8 cellular contexts compared by ENCODE assay signal in the genomic region with DNA sequence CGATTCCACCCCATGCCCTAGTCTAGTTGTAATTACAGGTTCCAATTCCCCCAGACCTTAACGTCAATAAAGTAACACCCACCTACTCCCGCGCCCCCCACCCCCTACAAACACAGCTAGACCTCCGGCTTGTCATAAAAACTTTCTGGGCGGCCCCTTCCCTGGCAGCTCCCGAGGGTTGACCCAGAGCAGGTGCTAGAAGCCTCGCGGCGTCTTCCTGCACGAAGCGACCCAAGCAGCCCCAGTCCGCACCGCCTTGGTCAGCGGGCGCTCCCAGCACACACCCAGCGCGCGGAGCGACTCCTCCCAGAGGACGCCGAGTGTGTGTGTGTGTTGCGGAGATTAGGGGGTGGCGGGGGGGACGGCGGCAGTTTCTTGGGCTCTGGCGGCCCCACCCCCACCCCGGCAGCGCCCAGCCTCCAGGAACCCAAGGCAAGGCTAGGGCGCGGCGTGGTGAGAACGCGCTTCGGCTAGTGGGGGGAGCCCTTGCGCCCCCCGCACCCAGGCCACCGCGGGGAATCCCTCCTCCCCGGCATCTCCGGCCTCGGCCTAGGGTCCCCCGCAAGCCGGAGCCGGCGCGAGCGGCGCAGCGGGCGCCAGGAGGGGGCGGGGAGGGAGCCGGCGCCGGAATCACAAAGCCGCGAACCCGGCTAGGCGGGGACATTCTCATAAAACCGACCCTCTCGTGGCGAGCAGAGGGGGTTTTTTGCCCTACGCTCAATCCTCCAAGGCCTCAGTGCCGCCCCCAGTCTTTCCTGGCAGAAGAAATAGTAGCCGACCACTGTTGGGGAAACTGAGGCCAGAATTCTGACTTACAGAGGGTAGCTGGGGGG. TPM values are rescaled to one million over a fixed set of nuclear protein-coding genes. Genes with fewer than 3 reads are reported as not detected.
A peak's percentile ranks its signal among the peaks of the same experiment; 100 is the strongest.
DNase-seq lines count a peak whose midpoint lies in the region; ATAC-seq and TF ChIP-seq lines count a peak whose summit lies in the region.

No MANE protein-coding gene starts in this region.

- peak overlapping the region; percentile 81 to 97 for H3K4me3 Mint-ChIP-seq in H9

- peaks cover 4% of the 10 kb centered on the region for H3K79me1 ChIP-seq in H9 (ENCODE audit: insufficient read depth, low read depth, low read length, poor library complexity, severe bottlenecking)

- no peak overlapping the region for H4K8ac ChIP-seq in H9 (replicated peaks; ENCODE audit: insufficient read length, low read depth, low read length)

- peaks cover 30% of the 10 kb centered on the region for H3K4me1 ChIP-seq in H9 (ENCODE audit: insufficient read depth, low read length)
- peaks cover 6% of the 10 kb centered on the region for H3K4me1 ChIP-seq in right cardiac atrium (ENCODE audit: control insufficient read depth, insufficient read depth, low read length)
- H3K4me1 ChIP-seq in prostate gland (replicated peaks): peaks cover 3% of the 10 kb centered on the region

- peak overlapping the region; percentile 67; the same call in 1 of the 2 replicates for H3K14ac ChIP-seq in H9 (ENCODE audit: insufficient read depth, low read length)

- TF ChIP-seq CTCF in H9 (conservative IDR thresholded peaks at IDR 0.05) (no peak), prostate gland (IDR thresholded peaks at IDR 0.05) (peak in 1 of 4 experiments; percentile 25), GM20000 (IDR thresholded peaks at IDR 0.05; ENCODE audit: extremely low read depth, missing control alignments) (no peak), GM13976 (IDR thresholded peaks at IDR 0.05; ENCODE audit: borderline replicate concordance, control extremely low read depth, extremely low read depth, insufficient read depth, missing control alignments) (no peak)

- TF ChIP-seq POLR2A in prostate gland (IDR thresholded peaks at IDR 0.05): peak; percentile 64

- H2BK12ac ChIP-seq in H9 (ENCODE audit: insufficient read length, low read depth, low read length): no peak overlapping the region

- peak overlapping the region; percentile 94 to 98 (median 94) for H3K27ac Mint-ChIP-seq in H9

- DNase-seq in H9 (peak; percentile 65), SK-N-MC (ENCODE audit: low read depth, low spot score) (no peak), right cardiac atrium (peak; percentile 53 to 79 (median 73)), prostate gland (ENCODE audit: low spot score) (peak; percentile 46), RKO (ENCODE audit: low spot score) (no peak), GM20000 (ENCODE audit: low spot score) (no peak), GM13976 (ENCODE audit: low spot score) (no peak)

- H2BK15ac ChIP-seq in H9 (ENCODE audit: low read depth, low read length): no peak overlapping the region

- no peak overlapping the region for H4K5ac ChIP-seq in H9 (ENCODE audit: insufficient read length, low read depth, low read length)

- H3K9me3 ChIP-seq in H9 (ENCODE audit: control insufficient read depth, low read depth, low read length): no peaks in the 10 kb centered on the region
- no peaks in the 10 kb centered on the region for H3K9me3 ChIP-seq in SK-N-MC (ENCODE audit: low read depth, low read length)
- H3K9me3 ChIP-seq in right cardiac atrium (ENCODE audit: control insufficient read depth, low read length): no peaks in the 10 kb centered on the region
- no peaks in the 10 kb centered on the region for H3K9me3 ChIP-seq in prostate gland

- peaks cover 72 to 73% of the 10 kb centered on the region in 2 experiments for H3K4me1 Mint-ChIP-seq in H9

- in situ Hi-C loops in GM13976 (cut with MboI; ENCODE audit: low sequenced_read_pairs, unreplicated experiment): loop anchor here (10.0 kb wide), 1 partner anchor 181 kb away; no protein-coding TSS in a partner anchor

- no peak overlapping the region for H2AK5ac ChIP-seq in H9 (ENCODE audit: insufficient read length, low read length)

- H3K36me3 ChIP-seq in SK-N-MC (ENCODE audit: insufficient read depth, low read length) (no peaks in the 10 kb centered on the region), prostate gland (no peaks in the 10 kb centered on the region)

- peak overlapping the region; percentile 62 for H3K9ac ChIP-seq in H9 (ENCODE audit: extremely low read depth, insufficient read length, low read length)
- no peak overlapping the region for H3K9ac ChIP-seq in SK-N-MC (ENCODE audit: insufficient read length)

- ATAC-seq in right cardiac atrium: peak; percentile 4 to 42
- no peak for ATAC-seq in HG03108 (IDR thresholded peaks at IDR 0.05; ENCODE audit: unreplicated experiment)

- no CpG with 5 or more reads among the region's 65 CpGs for WGBS in H9 (ENCODE audit: extremely low coverage, insufficient read length, low lambda C conversion rate)
- WGBS in right cardiac atrium: under 1% methylated on average over 65 of the region's 65 CpGs
- under 1% methylated on average over 53 of the region's 65 CpGs for WGBS in prostate gland

- H3K23me2 ChIP-seq in H9 (ENCODE audit: insufficient read length, low read depth, low read length, poor library complexity, severe bottlenecking): peaks cover 25% of the 10 kb centered on the region

- intact Hi-C loops in right cardiac atrium (cut with DNase I): loop anchor here in 3 of 4 donors (5.0 to 10.0 kb wide), 3 partner anchors 49 to 174 kb away; no protein-coding TSS in a partner anchor
- intact Hi-C loops in prostate gland (cut with DNase I): loop anchor here (5.0 kb wide), 1 partner anchor 86 kb away; no protein-coding TSS in a partner anchor

- H4K91ac ChIP-seq in H9 (ENCODE audit: insufficient read length, low read depth, low read length): no peak overlapping the region

- no peaks in the 10 kb centered on the region; a peak in 3 of 5 replicates for H3K9me3 Mint-ChIP-seq in H9

- H3K27ac ChIP-seq in H9 (ENCODE audit: insufficient read length, low read depth, low read length): no peak overlapping the region
- no peak overlapping the region for H3K27ac ChIP-seq in SK-N-MC
- H3K27ac ChIP-seq in right cardiac atrium (ENCODE audit: low read length): peak overlapping the region; percentile 65
- peak overlapping the region; percentile 86 to 95 for H3K27ac ChIP-seq in prostate gland

- H2BK5ac ChIP-seq in H9 (ENCODE audit: insufficient read length, low read length): no peak overlapping the region

- H3T11ph ChIP-seq in H9 (ENCODE audit: low read length): no peak overlapping the region

- H2BK20ac ChIP-seq in H9 (ENCODE audit: low read depth, low read length, poor library complexity, severe bottlenecking): no peak overlapping the region

- H3K56ac ChIP-seq in H9 (ENCODE audit: insufficient read length, low read depth, low read length): no peak overlapping the region

- H3K23ac ChIP-seq in H9 (ENCODE audit: insufficient read length, low read depth, low read length): no peak overlapping the region

- H3K18ac ChIP-seq in H9 (ENCODE audit: insufficient read length, low read depth, low read length): peak overlapping the region; percentile 22

- H3K4me3 ChIP-seq in SK-N-MC: peak overlapping the region; percentile 56
- peak overlapping the region; percentile 90 for H3K4me3 ChIP-seq in right cardiac atrium (ENCODE audit: low read length)
- peak overlapping the region; percentile 78 to 88 for H3K4me3 ChIP-seq in prostate gland

- H3K27me3 ChIP-seq in H9 (ENCODE audit: insufficient read depth, low read length) (no peaks in the 10 kb centered on the region; the same call in 1 of the 2 replicates), right cardiac atrium (ENCODE audit: control insufficient read depth, insufficient read depth) (no peaks in the 10 kb centered on the region), prostate gland (replicated peaks; ENCODE audit: insufficient read depth) (no peaks in the 10 kb centered on the region)

- H3K79me2 ChIP-seq in H9 (ENCODE audit: insufficient read depth, low read length): peaks cover 43% of the 10 kb centered on the region

- peaks cover 10 to 14% (median 11%) of the 10 kb centered on the region in 3 experiments for H3K36me3 Mint-ChIP-seq in H9 (ENCODE audit: insufficient read depth in 1 of 3, low read depth in 3 of 3)

- H3K4me2 ChIP-seq in H9 (ENCODE audit: insufficient read depth, insufficient read length, low read length): peak overlapping the region; percentile 83

- no peak overlapping the region for H2BK120ac ChIP-seq in H9 (ENCODE audit: low read depth, low read length, poor library complexity, severe bottlenecking)

- H2AFZ ChIP-seq in H9 (ENCODE audit: low read length): no peak overlapping the region

- peaks cover 3% of the 10 kb centered on the region; the same call in 1 of the 2 replicates for H3K27me3 Mint-ChIP-seq in H9 (ENCODE audit: low read depth)

- no peaks in the 10 kb centered on the region for H4K20me1 ChIP-seq in H9 (ENCODE audit: control insufficient read depth, insufficient read depth, insufficient read length)

- H3K4ac ChIP-seq in H9 (ENCODE audit: low read depth, low read length): 0 out of 2 replicates have a peak overlapping the region, but pooled peaks have one; percentile 14

RNA-seq across cellular contexts. Expression of gene PCDH1, which starts 2.2 kb away (rescaled TPM):
- total RNA-seq in H9 (2021): 127 and 131 TPM in 2 replicates
- 10 to 100 TPM in 2 of 4 donors, 1 to 10 TPM in 2; 7.2 to 21.3 (median 12.2) TPM for total RNA-seq in right cardiac atrium
- 9.2 TPM for polyA plus RNA-seq in right cardiac atrium
- 10 to 100 TPM; 49.2 to 81.1 TPM for total RNA-seq in prostate gland

RNA-seq across cellular contexts. Expression of gene DELE1, which starts 47.7 kb away (rescaled TPM):
- total RNA-seq in H9 (2021) (72.7 and 75.3 TPM in 2 replicates), right cardiac atrium (100 to 1,000 TPM in 2 of 4 donors, 10 to 100 TPM in 2; 82.6 to 109 (median 99.2) TPM), prostate gland (10 to 100 TPM; 66.7 to 98.1 TPM)
- 62.0 TPM for polyA plus RNA-seq in right cardiac atrium

Comparison
In these comparisons a context has a peak if more than half of its experiments do, and no peak if none do; other contexts are left out.
1. DNase-seq: peak in H9 (single experiment), right cardiac atrium (3 of 3) and prostate gland (single experiment); none in SK-N-MC (single experiment), RKO (single experiment), GM20000 (single experiment) and GM13976 (single experiment).
2. H3K27ac ChIP-seq: peak in right cardiac atrium (single experiment) and prostate gland (2 of 2); none in H9 (single experiment) and SK-N-MC (single experiment).
3. Peak in every context shown above with its lines, with median percentiles within 50 percentile points of each other: H3K4me3 ChIP-seq.